Comparison of ENCODE assay signal across 20 cellular contexts in genomic region chr11:92131289-92131890, GRCh38.
DNase-seq lines count a peak whose midpoint lies in the region; ATAC-seq and TF ChIP-seq lines count a peak whose summit lies in the region.
"Had no signal": no experiment of that assay in that cellular context is flagged by ENCODE, and none has a peak within 500 bp of the region (broad histone marks: within the 10 kb centered on the region; RNA-seq: fewer than 3 reads in every experiment).

No MANE protein-coding gene starts in this region.

- H3K27me3 ChIP-seq in smooth muscle cell (ENCODE audit: low read depth), result no peaks in the 10 kb centered on the region
- H3K27me3 ChIP-seq: body of pancreas, hepatocyte had no signal

- WGBS in smooth muscle cell (ENCODE audit: low lambda C conversion rate), result 51% methylated on average over 4 of the region's 4 CpGs

- no peak for ATAC-seq in left ventricle myocardium superior
- no peak for ATAC-seq in HG03469 (IDR thresholded peaks at IDR 0.05; ENCODE audit: unreplicated experiment)
- ATAC-seq: activated CD4-positive, alpha-beta T cell treated with anti-CD3 and anti-CD28 coated beads for 36 hours; activated T-helper 17 cell treated with anti-CD3 and anti-CD28 coated beads, Interleukin-2, amount 50 U/mL, for 72 hours; body of pancreas; right lobe of liver; stimulated activated effector memory CD8-positive, alpha-beta T cell treated with anti-CD3 and anti-CD28 coated beads, Interleukin-12 subunit alpha, Interleukin-12 subunit beta, amount 100 ng/mL, for 72 hours had no signal

- H2AFZ ChIP-seq in smooth muscle cell (ENCODE audit: low read depth), result no peak overlapping the region
- H2AFZ ChIP-seq: hepatocyte had no signal

- no peaks in the 10 kb centered on the region for H3K36me3 Mint-ChIP-seq in nephron progenitor cell (ENCODE audit: low read depth)
- H3K36me3 Mint-ChIP-seq: activated naive CD8-positive, alpha-beta T cell treated with anti-CD3 and anti-CD28 coated beads, Interleukin-2, amount 10 ng/mL, durations not matched to agents 7 days and 5 days; memory B cell; naive B cell; stimulated activated effector memory CD8-positive, alpha-beta T cell treated with anti-CD3 and anti-CD28 coated beads, Interleukin-12 subunit alpha, Interleukin-12 subunit beta, amount 100 ng/mL, for 72 hours had no signal

- H3K4me3 ChIP-seq in fibroblast of pulmonary artery (replicated peaks; ENCODE audit: low read depth, low read length), result no peak overlapping the region
- no peak overlapping the region for H3K4me3 ChIP-seq in smooth muscle cell
- H3K4me3 ChIP-seq: body of pancreas, coronary artery, hepatocyte, right lobe of liver had no signal

- H3K4me1 ChIP-seq in smooth muscle cell (ENCODE audit: low read depth), result no peaks in the 10 kb centered on the region
- H3K4me1 ChIP-seq: body of pancreas, right lobe of liver had no signal

- CTCF ChIA-PET in RWPE1 (lab: Yijun Ruan, JAX), result no interaction called here

- peaks cover 4% of the 10 kb centered on the region for H3K27me3 Mint-ChIP-seq in nephron progenitor cell (ENCODE audit: low read depth, poor library complexity)
- H3K27me3 Mint-ChIP-seq: activated CD4-positive, alpha-beta T cell treated with anti-CD3 and anti-CD28 coated beads for 36 hours; activated naive CD8-positive, alpha-beta T cell treated with anti-CD3 and anti-CD28 coated beads, Interleukin-2, amount 10 ng/mL, durations not matched to agents 7 days and 5 days; activated T-helper 17 cell treated with anti-CD3 and anti-CD28 coated beads, Interleukin-2, amount 50 U/mL, for 72 hours; memory B cell; naive B cell had no signal

- intact Hi-C loops in left ventricle myocardium superior (cut with micrococcal nuclease), result no loop called here

- no peaks in the 10 kb centered on the region for H3K79me2 ChIP-seq in smooth muscle cell (ENCODE audit: low read depth)
- H3K79me2 ChIP-seq: hepatocyte had no signal

- peaks cover 7% of the 10 kb centered on the region for H3F3A ChIP-seq in smooth muscle cell (ENCODE audit: low read depth)

- H3K4me2 ChIP-seq in smooth muscle cell, result no peak overlapping the region
- H3K4me2 ChIP-seq: hepatocyte had no signal

- no peaks in the 10 kb centered on the region for H3K36me3 ChIP-seq in smooth muscle cell (ENCODE audit: low read depth)
- H3K36me3 ChIP-seq: right lobe of liver had no signal

- TF ChIP-seq CTCF in RWPE1 (conservative IDR thresholded peaks at IDR 0.05; ENCODE audit: low read depth) (no peak), fibroblast of pulmonary artery (IDR thresholded peaks at IDR 0.05; ENCODE audit: low read length, missing control alignments) (no peak), smooth muscle cell (IDR thresholded peaks at IDR 0.05; ENCODE audit: borderline replicate concordance, insufficient read depth, poor library complexity, severe bottlenecking) (no peak), nephron progenitor cell (IDR thresholded peaks at IDR 0.05) (no peak)

- H3K4me1 Mint-ChIP-seq in nephron progenitor cell, result no peaks in the 10 kb centered on the region
- H3K4me1 Mint-ChIP-seq: activated CD4-positive, alpha-beta T cell treated with anti-CD3 and anti-CD28 coated beads for 36 hours; activated naive CD8-positive, alpha-beta T cell treated with anti-CD3 and anti-CD28 coated beads, Interleukin-2, amount 10 ng/mL, durations not matched to agents 7 days and 5 days; activated T-helper 17 cell treated with anti-CD3 and anti-CD28 coated beads, Interleukin-2, amount 50 U/mL, for 72 hours; memory B cell; naive B cell; stimulated activated effector memory CD8-positive, alpha-beta T cell treated with anti-CD3 and anti-CD28 coated beads, Interleukin-12 subunit alpha, Interleukin-12 subunit beta, amount 100 ng/mL, for 72 hours had no signal

- H4K20me1 ChIP-seq in smooth muscle cell (ENCODE audit: low read depth), result no peaks in the 10 kb centered on the region

- no peak overlapping the region for H3K27ac Mint-ChIP-seq in nephron progenitor cell
- H3K27ac Mint-ChIP-seq: activated CD4-positive, alpha-beta T cell treated with anti-CD3 and anti-CD28 coated beads for 36 hours; activated naive CD8-positive, alpha-beta T cell treated with anti-CD3 and anti-CD28 coated beads, Interleukin-2, amount 10 ng/mL, durations not matched to agents 7 days and 5 days; activated T-helper 17 cell treated with anti-CD3 and anti-CD28 coated beads, Interleukin-2, amount 50 U/mL, for 72 hours; memory B cell; naive B cell; stimulated activated effector memory CD8-positive, alpha-beta T cell treated with anti-CD3 and anti-CD28 coated beads, Interleukin-12 subunit alpha, Interleukin-12 subunit beta, amount 100 ng/mL, for 72 hours had no signal

- H3K27ac ChIP-seq in RWPE1, result no peak overlapping the region; the same call in 1 of the 2 replicates
- peak overlapping the region; percentile 66 for H3K27ac ChIP-seq in smooth muscle cell (ENCODE audit: low read depth)
- H3K27ac ChIP-seq: body of pancreas, coronary artery, hepatocyte, right lobe of liver had no signal

- H3K4me3 Mint-ChIP-seq in nephron progenitor cell, result no peak overlapping the region
- H3K4me3 Mint-ChIP-seq: activated CD4-positive, alpha-beta T cell treated with anti-CD3 and anti-CD28 coated beads for 36 hours; activated naive CD8-positive, alpha-beta T cell treated with anti-CD3 and anti-CD28 coated beads, Interleukin-2, amount 10 ng/mL, durations not matched to agents 7 days and 5 days; activated T-helper 17 cell treated with anti-CD3 and anti-CD28 coated beads, Interleukin-2, amount 50 U/mL, for 72 hours; memory B cell; naive B cell; stimulated activated effector memory CD8-positive, alpha-beta T cell treated with anti-CD3 and anti-CD28 coated beads, Interleukin-12 subunit alpha, Interleukin-12 subunit beta, amount 100 ng/mL, for 72 hours had no signal

- peak overlapping the region; percentile 29 for H3K9ac ChIP-seq in smooth muscle cell (ENCODE audit: low read depth)

- no peaks in the 10 kb centered on the region for H3K9me3 Mint-ChIP-seq in nephron progenitor cell
- H3K9me3 Mint-ChIP-seq: activated naive CD8-positive, alpha-beta T cell treated with anti-CD3 and anti-CD28 coated beads, Interleukin-2, amount 10 ng/mL, durations not matched to agents 7 days and 5 days had no signal

- DNase-seq in EL (peak; percentile 51), RWPE1 (ENCODE audit: low spot score) (peak; percentile 24), fibroblast of pulmonary artery (ENCODE audit: low read depth) (peak; percentile 72), smooth muscle cell (lab: John Stamatoyannopoulos, UW; ENCODE audit: unreplicated experiment) (no peak), left ventricle myocardium superior (no peak), nephron progenitor cell (no peak)
- DNase-seq: activated CD4-positive, alpha-beta T cell treated with anti-CD3 and anti-CD28 coated beads for 36 hours; activated naive CD8-positive, alpha-beta T cell treated with anti-CD3 and anti-CD28 coated beads, Interleukin-2, amount 10 ng/mL, durations not matched to agents 7 days and 5 days; body of pancreas; naive B cell; NCI-H1436; NCI-H526; right lobe of liver; SHP77 had no signal

- POLR2A ChIA-PET in RWPE1 (lab: Yijun Ruan, JAX; ENCODE audit: low non-redundant PET), result no interaction called here

- no peaks in the 10 kb centered on the region for H3K9me3 ChIP-seq in smooth muscle cell (replicated peaks; ENCODE audit: low read depth)
- H3K9me3 ChIP-seq: body of pancreas, right lobe of liver had no signal

Comparison
In these comparisons a context has a peak if more than half of its experiments do, and no peak if none do; other contexts are left out.
1. DNase-seq: peak in EL (single experiment), RWPE1 (single experiment) and fibroblast of pulmonary artery (single experiment); none in smooth muscle cell (single experiment), left ventricle myocardium superior (single experiment) and nephron progenitor cell (single experiment).